ENCODE assay signal across 11 cellular contexts in genomic region chr6:104623052-104623690, GRCh38.
A peak's percentile ranks its signal among the peaks of the same experiment; 100 is the strongest.
DNase-seq lines count a peak whose midpoint lies in the region; ATAC-seq, FAIRE-seq and TF ChIP-seq lines count a peak whose summit lies in the region.
"Had no signal": no experiment of that assay in that cellular context is flagged by ENCODE, and none has a peak within 500 bp of the region (broad histone marks: within the 10 kb centered on the region; RNA-seq: fewer than 3 reads in every experiment).

No MANE protein-coding gene starts in this region.

- FAIRE-seq in RCC 7860 (lab: Jason Lieb, UNC): no peak

- TF ChIP-seq CTCF in GM12873 (IDR thresholded peaks at IDR 0.05; ENCODE audit: insufficient read depth, low read depth, low read length, missing control alignments) (peak; percentile 15), VCaP (conservative IDR thresholded peaks at IDR 0.05) (peak; percentile 5; the same call in 1 of the 2 replicates)

- H3K27ac ChIP-seq in VCaP: 0 out of 2 replicates have a peak overlapping the region, but pooled peaks have one; percentile 24
- H3K27ac ChIP-seq: KMS-11 had no signal

- ATAC-seq in HG03565 (IDR thresholded peaks at IDR 0.05; ENCODE audit: unreplicated experiment) (peak; percentile 63), HG03280 (IDR thresholded peaks at IDR 0.05; ENCODE audit: unreplicated experiment) (no peak)
- ATAC-seq: activated CD4-positive, CD25-positive, alpha-beta regulatory T cell treated with anti-CD3 and anti-CD28 coated beads, Interleukin-2, amount 50 U/mL, for 24 hours had no signal

- DNase-seq in myocyte (ENCODE audit: low read depth) (peak; percentile 26), RCC 7860 (ENCODE audit: low spot score) (no peak), mucosa of gallbladder (ENCODE audit: low spot score) (no peak), HuH-7.5 (ENCODE audit: low spot score) (no peak)
- DNase-seq: midbrain had no signal
